In the genomic region with DNA sequence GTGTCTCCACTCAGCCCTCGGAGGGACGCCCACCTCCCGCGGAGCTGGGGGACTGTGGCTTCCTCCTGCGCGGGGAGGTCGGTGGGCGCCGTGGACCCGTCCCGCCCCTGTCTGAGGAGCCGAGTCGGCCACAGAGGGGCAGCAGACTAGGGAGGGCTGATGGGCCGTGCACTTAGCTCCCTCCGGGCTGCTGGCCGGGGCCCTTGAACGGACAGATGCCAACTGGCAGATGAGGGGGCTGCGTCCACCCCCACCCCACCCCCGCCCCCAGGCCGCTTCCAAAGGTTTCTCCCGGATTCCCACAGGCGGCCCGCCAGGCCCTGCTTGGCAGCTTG, we compare ENCODE assay signal across 14 cellular contexts. TPM values are rescaled to one million over a fixed set of nuclear protein-coding genes. Genes with fewer than 3 reads are reported as not detected.
DNase-seq lines count a peak whose midpoint lies in the region; ATAC-seq and TF ChIP-seq lines count a peak whose summit lies in the region.
"Had no signal": no experiment of that assay in that cellular context is flagged by ENCODE, and none has a peak within 500 bp of the region (broad histone marks: within the 10 kb centered on the region; RNA-seq: fewer than 3 reads in every experiment).

No MANE protein-coding gene starts in this region.

- no peaks in the 10 kb centered on the region for H3K36me3 ChIP-seq in ACC112 (ENCODE audit: insufficient read depth, low read length)

- H3K27ac ChIP-seq in ACC112 (ENCODE audit: low read depth, low read length): no peak overlapping the region

- H3K27ac Mint-ChIP-seq in WTC11 (no peak overlapping the region), neural crest cell (ENCODE audit: unreplicated experiment) (no peak overlapping the region), CD14-positive monocyte (no peak overlapping the region)
- H3K27ac Mint-ChIP-seq: dendritic cell treated with granulocyte-macrophage colony-stimulating factor and Interleukin-4, amounts not matched to agents 40 ng/mL and 50 ng/mL, for 4 days; T-helper 17 cell had no signal

- H3K79me2 ChIP-seq in ACC112 (ENCODE audit: control insufficient read depth, insufficient read depth, low read length, unreplicated experiment): no peaks in the 10 kb centered on the region

- H3K27me3 Mint-ChIP-seq in WTC11 (ENCODE audit: low read depth) (peaks cover 19% of the 10 kb centered on the region), neural crest cell (ENCODE audit: low read depth) (peaks cover 52% of the 10 kb centered on the region), CD14-positive monocyte (ENCODE audit: low read depth in 3 of 3) (peaks cover 24 to 41% (median 30%) of the 10 kb centered on the region in 3 donors)

- peak; percentile 84 for ATAC-seq in WTC11
- ATAC-seq in HG02642 (IDR thresholded peaks at IDR 0.05; ENCODE audit: poor library complexity, unreplicated experiment): no peak
- ATAC-seq: mucosa of descending colon, T-helper 17 cell had no signal

- POLR2A ChIA-PET in WTC11 (lab: Charles Lee): no interaction called here

- no peak overlapping the region for H2AFZ ChIP-seq in ACC112 (ENCODE audit: low read length, unreplicated experiment)

- TF ChIP-seq CTCF in WTC11 (IDR thresholded peaks at IDR 0.05) (no peak), fibroblast of pulmonary artery (IDR thresholded peaks at IDR 0.05; ENCODE audit: low read length, missing control alignments) (no peak), neural crest cell (conservative IDR thresholded peaks at IDR 0.05) (no peak), CD14-positive monocyte (IDR thresholded peaks at IDR 0.05) (no peak)

- H3K36me3 Mint-ChIP-seq in WTC11 (no peaks in the 10 kb centered on the region), neural crest cell (ENCODE audit: low read depth) (no peaks in the 10 kb centered on the region), CD14-positive monocyte (no peaks in the 10 kb centered on the region)

- DNase-seq in WTC11 (ENCODE audit: low spot score) (peak; percentile 50), fibroblast of pulmonary artery (ENCODE audit: low read depth) (no peak), neural crest cell (ENCODE audit: low read depth, low spot score) (peak; percentile 5), dedifferentiated amniotic fluid mesenchymal stem cell (ENCODE audit: extremely low spot score) (no peak), CD14-positive monocyte (ENCODE audit: low spot score) (no peak), RPMI8226 (no peak)
- DNase-seq: activated CD4-positive, alpha-beta T cell treated with anti-CD3 and anti-CD28 coated beads, Interleukin-2, amount 50 U/mL, for 48 hours; activated naive CD4-positive, alpha-beta T cell treated with Interleukin-2 at 50 U/mL for 16 hours; DND-41; T-helper 17 cell had no signal

- H3K4me3 ChIP-seq in ACC112 (ENCODE audit: low read depth, low read length): peak overlapping the region; percentile 53
- peak overlapping the region; percentile 25 for H3K4me3 ChIP-seq in fibroblast of pulmonary artery (replicated peaks; ENCODE audit: low read depth, low read length)
- H3K4me3 ChIP-seq: mucosa of descending colon had no signal

- H3K27me3 ChIP-seq in ACC112 (ENCODE audit: insufficient read depth, low read length): peaks cover 27% of the 10 kb centered on the region

- H3K9me3 Mint-ChIP-seq in WTC11 (no peaks in the 10 kb centered on the region), neural crest cell (no peaks in the 10 kb centered on the region), CD14-positive monocyte (peaks cover 4 to 17% (median 8%) of the 10 kb centered on the region in 7 donors)

- H3K4me1 Mint-ChIP-seq in WTC11 (peaks cover 10% of the 10 kb centered on the region; the same call in 1 of the 2 replicates), neural crest cell (no peaks in the 10 kb centered on the region), CD14-positive monocyte (peaks cover 5% of the 10 kb centered on the region)

- peaks cover 4% of the 10 kb centered on the region for H3K4me1 ChIP-seq in ACC112 (ENCODE audit: control insufficient read depth, insufficient read depth, low read length, unreplicated experiment)

- CTCF ChIA-PET in WTC11 (lab: Charles Lee): interaction anchor here (0.6 to 4.8 kb wide), 12 partner anchors 9 to 164 kb away, joined by 3 to 26 read pairs (median 4); a partner anchor contains a TSS

- intact Hi-C loops in CD14-positive monocyte (cut with micrococcal nuclease): no loop called here

- no peak overlapping the region; the same call in 1 of the 2 replicates for H3K4me3 Mint-ChIP-seq in WTC11
- H3K4me3 Mint-ChIP-seq in neural crest cell: no peak overlapping the region
- H3K4me3 Mint-ChIP-seq in CD14-positive monocyte: no peak overlapping the region

TF ChIP-seq in WTC11, 78 proteins besides CTCF, POLR2A, EP300 and RAD21:
- TF ChIP-seq RELA (CRISPR knock-in tag; IDR thresholded peaks at IDR 0.05; ENCODE audit: borderline replicate concordance): no peak
- TF ChIP-seq, protein P1, sequence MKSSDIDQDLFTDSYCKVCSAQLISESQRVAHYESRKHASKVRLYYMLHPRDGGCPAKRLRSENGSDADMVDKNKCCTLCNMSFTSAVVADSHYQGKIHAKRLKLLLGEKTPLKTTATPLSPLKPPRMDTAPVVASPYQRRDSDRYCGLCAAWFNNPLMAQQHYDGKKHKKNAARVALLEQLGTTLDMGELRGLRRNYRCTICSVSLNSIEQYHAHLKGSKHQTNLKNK (CRISPR knock-in tag; IDR thresholded peaks at IDR 0.05): no peak
- TF ChIP-seq JAZF1 (CRISPR knock-in tag; IDR thresholded peaks at IDR 0.05): no peak
- TF ChIP-seq, protein P2, sequence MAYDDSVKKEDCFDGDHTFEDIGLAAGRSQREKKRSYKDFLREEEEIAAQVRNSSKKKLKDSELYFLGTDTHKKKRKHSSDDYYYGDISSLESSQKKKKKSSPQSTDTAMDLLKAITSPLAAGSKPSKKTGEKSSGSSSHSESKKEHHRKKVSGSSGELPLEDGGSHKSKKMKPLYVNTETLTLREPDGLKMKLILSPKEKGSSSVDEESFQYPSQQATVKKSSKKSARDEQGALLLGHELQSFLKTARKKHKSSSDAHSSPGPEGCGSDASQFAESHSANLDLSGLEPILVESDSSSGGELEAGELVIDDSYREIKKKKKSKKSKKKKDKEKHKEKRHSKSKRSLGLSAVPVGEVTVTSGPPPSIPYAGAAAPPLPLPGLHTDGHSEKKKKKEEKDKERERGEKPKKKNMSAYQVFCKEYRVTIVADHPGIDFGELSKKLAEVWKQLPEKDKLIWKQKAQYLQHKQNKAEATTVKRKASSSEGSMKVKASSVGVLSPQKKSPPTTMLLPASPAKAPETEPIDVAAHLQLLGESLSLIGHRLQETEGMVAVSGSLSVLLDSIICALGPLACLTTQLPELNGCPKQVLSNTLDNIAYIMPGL (CRISPR knock-in tag; IDR thresholded peaks at IDR 0.05): 0 out of 2 replicates have a peak, but pooled peaks have one; percentile 36
- no peak for TF ChIP-seq ZNF671 (CRISPR knock-in tag; IDR thresholded peaks at IDR 0.05)
TF ChIP-seq in WTC11: peak in this region for 1.

RNA-seq across cellular contexts. Expression of a gene that starts 10.4 kb away (rescaled TPM):
- total RNA-seq in WTC11 (2021) (48.8 to 50.6 TPM (median 49.5 TPM) in 3 replicates), neural crest cell (56.8 and 62.3 TPM in 2 replicates)
- 100 to 1,000 TPM; 117 to 120 TPM for polyA plus RNA-seq in CD14-positive monocyte

Comparison
In these comparisons a context has a peak if more than half of its experiments do, and no peak if none do; other contexts are left out.
1. DNase-seq: peak in WTC11 (single experiment) and neural crest cell (single experiment); none in fibroblast of pulmonary artery (single experiment), dedifferentiated amniotic fluid mesenchymal stem cell (single experiment), CD14-positive monocyte (single experiment) and RPMI8226 (single experiment).